Comparison of ENCODE assay signal across 1 cellular context in the genomic region with DNA sequence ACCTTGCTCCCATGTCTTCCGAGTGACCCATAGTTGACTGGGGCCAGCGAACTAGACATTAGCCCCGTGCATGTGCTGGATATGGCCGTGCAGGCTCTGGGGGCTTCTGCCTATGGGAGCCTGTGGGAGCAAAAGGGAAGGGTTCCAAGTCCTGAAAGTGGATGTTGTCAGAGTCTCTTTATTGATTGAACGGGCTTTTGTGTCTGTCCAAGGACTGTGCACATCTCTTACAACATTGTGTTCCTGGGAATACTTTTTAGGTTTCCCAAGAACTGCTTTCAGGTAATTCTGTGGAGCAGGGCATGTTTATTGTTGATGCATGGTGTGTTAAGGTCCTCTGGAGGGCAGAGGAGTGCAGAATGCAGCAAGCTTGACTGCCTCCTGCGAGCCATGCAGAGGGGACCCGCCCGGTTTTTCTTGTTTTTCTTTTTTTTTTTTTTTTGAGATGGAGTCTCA.
TF ChIP-seq lines count a peak whose summit lies in the region.

No MANE protein-coding gene starts in this region.

TF ChIP-seq in HepG2, 621 proteins besides CTCF, POLR2A, EP300 and RAD21 (continued from another document and continues in another):
- TF ChIP-seq, protein P1, sequence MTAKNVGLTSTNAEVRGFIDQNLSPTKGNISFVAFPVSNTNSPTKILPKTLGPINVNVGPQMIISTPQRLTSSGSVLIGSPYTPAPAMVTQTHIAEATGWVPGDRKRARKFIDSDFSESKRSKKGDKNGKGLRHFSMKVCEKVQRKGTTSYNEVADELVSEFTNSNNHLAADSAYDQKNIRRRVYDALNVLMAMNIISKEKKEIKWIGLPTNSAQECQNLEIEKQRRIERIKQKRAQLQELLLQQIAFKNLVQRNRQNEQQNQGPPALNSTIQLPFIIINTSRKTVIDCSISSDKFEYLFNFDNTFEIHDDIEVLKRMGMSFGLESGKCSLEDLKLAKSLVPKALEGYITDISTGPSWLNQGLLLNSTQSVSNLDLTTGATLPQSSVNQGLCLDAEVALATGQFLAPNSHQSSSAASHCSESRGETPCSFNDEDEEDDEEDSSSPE (CRISPR knock-in tag; IDR thresholded peaks at IDR 0.05), result 0 out of 2 replicates have a peak, but pooled peaks have one; percentile 18
- TF ChIP-seq SIX1 (CRISPR knock-in tag; IDR thresholded peaks at IDR 0.05; ENCODE audit: borderline replicate concordance) (no peak), NR2F6 (IDR thresholded peaks at IDR 0.05) (peak; percentile 68), NR2F6 (CRISPR knock-in tag; IDR thresholded peaks at IDR 0.05) (no peak), ZNF224 (CRISPR knock-in tag; IDR thresholded peaks at IDR 0.05) (no peak), YY1 (IDR thresholded peaks at IDR 0.05; ENCODE audit: insufficient read depth, insufficient replicate concordance, low read depth, low read length) (peak; percentile 24), NCOA1 (CRISPR knock-in tag; IDR thresholded peaks at IDR 0.05) (0 out of 2 replicates have a peak, but pooled peaks have one; percentile 15), ZNF431 (CRISPR knock-in tag; IDR thresholded peaks at IDR 0.05; ENCODE audit: borderline replicate concordance, low read depth) (no peak), ZNF780A (CRISPR knock-in tag; IDR thresholded peaks at IDR 0.05) (no peak), ZNF24 (IDR thresholded peaks at IDR 0.05) (no peak), ZSCAN22 (CRISPR knock-in tag; IDR thresholded peaks at IDR 0.05) (no peak), ZNF552 (CRISPR knock-in tag; IDR thresholded peaks at IDR 0.05; ENCODE audit: borderline replicate concordance) (no peak), KLF9 (CRISPR knock-in tag; IDR thresholded peaks at IDR 0.05; ENCODE audit: low read depth) (no peak), TBP (CRISPR knock-in tag; IDR thresholded peaks at IDR 0.05) (no peak), ZNF337 (CRISPR knock-in tag; IDR thresholded peaks at IDR 0.05; ENCODE audit: borderline replicate concordance, low read depth) (no peak), MLLT10 (CRISPR knock-in tag; IDR thresholded peaks at IDR 0.05) (no peak), ZNF225 (CRISPR knock-in tag; IDR thresholded peaks at IDR 0.05) (no peak), NCOA2 (CRISPR knock-in tag; IDR thresholded peaks at IDR 0.05) (peak; percentile 46; the same call in 1 of the 2 replicates), ZSCAN9 (CRISPR knock-in tag; IDR thresholded peaks at IDR 0.05; ENCODE audit: borderline replicate concordance) (no peak), SNAPC2 (CRISPR knock-in tag; IDR thresholded peaks at IDR 0.05) (no peak), ONECUT2 (CRISPR knock-in tag; IDR thresholded peaks at IDR 0.05) (peak; percentile 86), SNRNP70 (IDR thresholded peaks at IDR 0.05; ENCODE audit: low read depth, low read length) (no peak), EHMT2 (IDR thresholded peaks at IDR 0.05; ENCODE audit: borderline replicate concordance, low read depth, low read length) (no peak), TBL1XR1 (IDR thresholded peaks at IDR 0.05; ENCODE audit: borderline replicate concordance, low read length, partially characterized antibody) (peak; percentile 97), ZNF775 (CRISPR knock-in tag; IDR thresholded peaks at IDR 0.05; ENCODE audit: borderline replicate concordance) (no peak), ZNF383 (CRISPR knock-in tag; IDR thresholded peaks at IDR 0.05; ENCODE audit: borderline replicate concordance) (no peak), ZNF333 (CRISPR knock-in tag; IDR thresholded peaks at IDR 0.05; ENCODE audit: borderline replicate concordance) (no peak)
- TF ChIP-seq, protein P2, sequence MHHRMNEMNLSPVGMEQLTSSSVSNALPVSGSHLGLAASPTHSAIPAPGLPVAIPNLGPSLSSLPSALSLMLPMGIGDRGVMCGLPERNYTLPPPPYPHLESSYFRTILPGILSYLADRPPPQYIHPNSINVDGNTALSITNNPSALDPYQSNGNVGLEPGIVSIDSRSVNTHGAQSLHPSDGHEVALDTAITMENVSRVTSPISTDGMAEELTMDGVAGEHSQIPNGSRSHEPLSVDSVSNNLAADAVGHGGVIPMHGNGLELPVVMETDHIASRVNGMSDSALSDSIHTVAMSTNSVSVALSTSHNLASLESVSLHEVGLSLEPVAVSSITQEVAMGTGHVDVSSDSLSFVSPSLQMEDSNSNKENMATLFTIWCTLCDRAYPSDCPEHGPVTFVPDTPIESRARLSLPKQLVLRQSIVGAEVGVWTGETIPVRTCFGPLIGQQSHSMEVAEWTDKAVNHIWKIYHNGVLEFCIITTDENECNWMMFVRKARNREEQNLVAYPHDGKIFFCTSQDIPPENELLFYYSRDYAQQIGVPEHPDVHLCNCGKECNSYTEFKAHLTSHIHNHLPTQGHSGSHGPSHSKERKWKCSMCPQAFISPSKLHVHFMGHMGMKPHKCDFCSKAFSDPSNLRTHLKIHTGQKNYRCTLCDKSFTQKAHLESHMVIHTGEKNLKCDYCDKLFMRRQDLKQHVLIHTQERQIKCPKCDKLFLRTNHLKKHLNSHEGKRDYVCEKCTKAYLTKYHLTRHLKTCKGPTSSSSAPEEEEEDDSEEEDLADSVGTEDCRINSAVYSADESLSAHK (CRISPR knock-in tag; IDR thresholded peaks at IDR 0.05; ENCODE audit: borderline replicate concordance), result no peak
- TF ChIP-seq, protein P3, sequence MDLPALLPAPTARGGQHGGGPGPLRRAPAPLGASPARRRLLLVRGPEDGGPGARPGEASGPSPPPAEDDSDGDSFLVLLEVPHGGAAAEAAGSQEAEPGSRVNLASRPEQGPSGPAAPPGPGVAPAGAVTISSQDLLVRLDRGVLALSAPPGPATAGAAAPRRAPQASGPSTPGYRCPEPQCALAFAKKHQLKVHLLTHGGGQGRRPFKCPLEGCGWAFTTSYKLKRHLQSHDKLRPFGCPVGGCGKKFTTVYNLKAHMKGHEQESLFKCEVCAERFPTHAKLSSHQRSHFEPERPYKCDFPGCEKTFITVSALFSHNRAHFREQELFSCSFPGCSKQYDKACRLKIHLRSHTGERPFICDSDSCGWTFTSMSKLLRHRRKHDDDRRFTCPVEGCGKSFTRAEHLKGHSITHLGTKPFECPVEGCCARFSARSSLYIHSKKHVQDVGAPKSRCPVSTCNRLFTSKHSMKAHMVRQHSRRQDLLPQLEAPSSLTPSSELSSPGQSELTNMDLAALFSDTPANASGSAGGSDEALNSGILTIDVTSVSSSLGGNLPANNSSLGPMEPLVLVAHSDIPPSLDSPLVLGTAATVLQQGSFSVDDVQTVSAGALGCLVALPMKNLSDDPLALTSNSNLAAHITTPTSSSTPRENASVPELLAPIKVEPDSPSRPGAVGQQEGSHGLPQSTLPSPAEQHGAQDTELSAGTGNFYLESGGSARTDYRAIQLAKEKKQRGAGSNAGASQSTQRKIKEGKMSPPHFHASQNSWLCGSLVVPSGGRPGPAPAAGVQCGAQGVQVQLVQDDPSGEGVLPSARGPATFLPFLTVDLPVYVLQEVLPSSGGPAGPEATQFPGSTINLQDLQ (CRISPR knock-in tag; IDR thresholded peaks at IDR 0.05), result no peak
- TF ChIP-seq, protein P4, sequence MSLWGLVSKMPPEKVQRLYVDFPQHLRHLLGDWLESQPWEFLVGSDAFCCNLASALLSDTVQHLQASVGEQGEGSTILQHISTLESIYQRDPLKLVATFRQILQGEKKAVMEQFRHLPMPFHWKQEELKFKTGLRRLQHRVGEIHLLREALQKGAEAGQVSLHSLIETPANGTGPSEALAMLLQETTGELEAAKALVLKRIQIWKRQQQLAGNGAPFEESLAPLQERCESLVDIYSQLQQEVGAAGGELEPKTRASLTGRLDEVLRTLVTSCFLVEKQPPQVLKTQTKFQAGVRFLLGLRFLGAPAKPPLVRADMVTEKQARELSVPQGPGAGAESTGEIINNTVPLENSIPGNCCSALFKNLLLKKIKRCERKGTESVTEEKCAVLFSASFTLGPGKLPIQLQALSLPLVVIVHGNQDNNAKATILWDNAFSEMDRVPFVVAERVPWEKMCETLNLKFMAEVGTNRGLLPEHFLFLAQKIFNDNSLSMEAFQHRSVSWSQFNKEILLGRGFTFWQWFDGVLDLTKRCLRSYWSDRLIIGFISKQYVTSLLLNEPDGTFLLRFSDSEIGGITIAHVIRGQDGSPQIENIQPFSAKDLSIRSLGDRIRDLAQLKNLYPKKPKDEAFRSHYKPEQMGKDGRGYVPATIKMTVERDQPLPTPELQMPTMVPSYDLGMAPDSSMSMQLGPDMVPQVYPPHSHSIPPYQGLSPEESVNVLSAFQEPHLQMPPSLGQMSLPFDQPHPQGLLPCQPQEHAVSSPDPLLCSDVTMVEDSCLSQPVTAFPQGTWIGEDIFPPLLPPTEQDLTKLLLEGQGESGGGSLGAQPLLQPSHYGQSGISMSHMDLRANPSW (CRISPR knock-in tag; IDR thresholded peaks at IDR 0.05; ENCODE audit: borderline replicate concordance), result no peak
- TF ChIP-seq, protein P5, sequence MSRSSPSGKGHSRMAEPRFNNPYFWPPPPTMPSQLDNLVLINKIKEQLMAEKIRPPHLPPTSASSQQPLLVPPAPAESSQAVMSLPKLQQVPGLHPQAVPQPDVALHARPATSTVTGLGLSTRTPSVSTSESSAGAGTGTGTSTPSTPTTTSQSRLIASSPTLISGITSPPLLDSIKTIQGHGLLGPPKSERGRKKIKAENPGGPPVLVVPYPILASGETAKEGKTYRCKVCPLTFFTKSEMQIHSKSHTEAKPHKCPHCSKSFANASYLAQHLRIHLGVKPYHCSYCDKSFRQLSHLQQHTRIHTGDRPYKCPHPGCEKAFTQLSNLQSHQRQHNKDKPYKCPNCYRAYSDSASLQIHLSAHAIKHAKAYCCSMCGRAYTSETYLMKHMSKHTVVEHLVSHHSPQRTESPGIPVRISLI (CRISPR knock-in tag; IDR thresholded peaks at IDR 0.05; ENCODE audit: borderline replicate concordance), result peak; percentile 57; the same call in 1 of the 2 replicates
- TF ChIP-seq, protein P6, sequence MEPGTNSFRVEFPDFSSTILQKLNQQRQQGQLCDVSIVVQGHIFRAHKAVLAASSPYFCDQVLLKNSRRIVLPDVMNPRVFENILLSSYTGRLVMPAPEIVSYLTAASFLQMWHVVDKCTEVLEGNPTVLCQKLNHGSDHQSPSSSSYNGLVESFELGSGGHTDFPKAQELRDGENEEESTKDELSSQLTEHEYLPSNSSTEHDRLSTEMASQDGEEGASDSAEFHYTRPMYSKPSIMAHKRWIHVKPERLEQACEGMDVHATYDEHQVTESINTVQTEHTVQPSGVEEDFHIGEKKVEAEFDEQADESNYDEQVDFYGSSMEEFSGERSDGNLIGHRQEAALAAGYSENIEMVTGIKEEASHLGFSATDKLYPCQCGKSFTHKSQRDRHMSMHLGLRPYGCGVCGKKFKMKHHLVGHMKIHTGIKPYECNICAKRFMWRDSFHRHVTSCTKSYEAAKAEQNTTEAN (CRISPR knock-in tag; conservative IDR thresholded peaks at IDR 0.05), result no peak
- TF ChIP-seq, protein P7, sequence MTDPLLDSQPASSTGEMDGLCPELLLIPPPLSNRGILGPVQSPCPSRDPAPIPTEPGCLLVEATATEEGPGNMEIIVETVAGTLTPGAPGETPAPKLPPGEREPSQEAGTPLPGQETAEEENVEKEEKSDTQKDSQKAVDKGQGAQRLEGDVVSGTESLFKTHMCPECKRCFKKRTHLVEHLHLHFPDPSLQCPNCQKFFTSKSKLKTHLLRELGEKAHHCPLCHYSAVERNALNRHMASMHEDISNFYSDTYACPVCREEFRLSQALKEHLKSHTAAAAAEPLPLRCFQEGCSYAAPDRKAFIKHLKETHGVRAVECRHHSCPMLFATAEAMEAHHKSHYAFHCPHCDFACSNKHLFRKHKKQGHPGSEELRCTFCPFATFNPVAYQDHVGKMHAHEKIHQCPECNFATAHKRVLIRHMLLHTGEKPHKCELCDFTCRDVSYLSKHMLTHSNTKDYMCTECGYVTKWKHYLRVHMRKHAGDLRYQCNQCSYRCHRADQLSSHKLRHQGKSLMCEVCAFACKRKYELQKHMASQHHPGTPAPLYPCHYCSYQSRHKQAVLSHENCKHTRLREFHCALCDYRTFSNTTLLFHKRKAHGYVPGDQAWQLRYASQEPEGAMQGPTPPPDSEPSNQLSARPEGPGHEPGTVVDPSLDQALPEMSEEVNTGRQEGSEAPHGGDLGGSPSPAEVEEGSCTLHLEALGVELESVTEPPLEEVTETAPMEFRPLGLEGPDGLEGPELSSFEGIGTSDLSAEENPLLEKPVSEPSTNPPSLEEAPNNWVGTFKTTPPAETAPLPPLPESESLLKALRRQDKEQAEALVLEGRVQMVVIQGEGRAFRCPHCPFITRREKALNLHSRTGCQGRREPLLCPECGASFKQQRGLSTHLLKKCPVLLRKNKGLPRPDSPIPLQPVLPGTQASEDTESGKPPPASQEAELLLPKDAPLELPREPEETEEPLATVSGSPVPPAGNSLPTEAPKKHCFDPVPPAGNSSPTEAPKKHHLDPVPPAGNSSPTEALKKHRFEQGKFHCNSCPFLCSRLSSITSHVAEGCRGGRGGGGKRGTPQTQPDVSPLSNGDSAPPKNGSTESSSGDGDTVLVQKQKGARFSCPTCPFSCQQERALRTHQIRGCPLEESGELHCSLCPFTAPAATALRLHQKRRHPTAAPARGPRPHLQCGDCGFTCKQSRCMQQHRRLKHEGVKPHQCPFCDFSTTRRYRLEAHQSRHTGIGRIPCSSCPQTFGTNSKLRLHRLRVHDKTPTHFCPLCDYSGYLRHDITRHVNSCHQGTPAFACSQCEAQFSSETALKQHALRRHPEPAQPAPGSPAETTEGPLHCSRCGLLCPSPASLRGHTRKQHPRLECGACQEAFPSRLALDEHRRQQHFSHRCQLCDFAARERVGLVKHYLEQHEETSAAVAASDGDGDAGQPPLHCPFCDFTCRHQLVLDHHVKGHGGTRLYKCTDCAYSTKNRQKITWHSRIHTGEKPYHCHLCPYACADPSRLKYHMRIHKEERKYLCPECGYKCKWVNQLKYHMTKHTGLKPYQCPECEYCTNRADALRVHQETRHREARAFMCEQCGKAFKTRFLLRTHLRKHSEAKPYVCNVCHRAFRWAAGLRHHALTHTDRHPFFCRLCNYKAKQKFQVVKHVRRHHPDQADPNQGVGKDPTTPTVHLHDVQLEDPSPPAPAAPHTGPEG (CRISPR knock-in tag; IDR thresholded peaks at IDR 0.05), result no peak
- TF ChIP-seq, protein P8, sequence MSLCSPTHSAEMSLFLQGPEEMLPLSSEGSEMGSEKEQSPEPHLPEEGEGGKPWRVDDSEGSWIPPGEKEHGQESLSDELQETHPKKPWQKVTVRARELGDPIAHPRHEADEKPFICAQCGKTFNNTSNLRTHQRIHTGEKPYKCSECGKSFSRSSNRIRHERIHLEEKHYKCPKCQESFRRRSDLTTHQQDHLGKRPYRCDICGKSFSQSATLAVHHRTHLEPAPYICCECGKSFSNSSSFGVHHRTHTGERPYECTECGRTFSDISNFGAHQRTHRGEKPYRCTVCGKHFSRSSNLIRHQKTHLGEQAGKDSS (CRISPR knock-in tag; IDR thresholded peaks at IDR 0.05; ENCODE audit: borderline replicate concordance, low read depth), result no peak
- TF ChIP-seq, protein P9, sequence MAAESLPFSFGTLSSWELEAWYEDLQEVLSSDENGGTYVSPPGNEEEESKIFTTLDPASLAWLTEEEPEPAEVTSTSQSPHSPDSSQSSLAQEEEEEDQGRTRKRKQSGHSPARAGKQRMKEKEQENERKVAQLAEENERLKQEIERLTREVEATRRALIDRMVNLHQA (CRISPR knock-in tag; IDR thresholded peaks at IDR 0.05), result no peak
- TF ChIP-seq, protein P10, sequence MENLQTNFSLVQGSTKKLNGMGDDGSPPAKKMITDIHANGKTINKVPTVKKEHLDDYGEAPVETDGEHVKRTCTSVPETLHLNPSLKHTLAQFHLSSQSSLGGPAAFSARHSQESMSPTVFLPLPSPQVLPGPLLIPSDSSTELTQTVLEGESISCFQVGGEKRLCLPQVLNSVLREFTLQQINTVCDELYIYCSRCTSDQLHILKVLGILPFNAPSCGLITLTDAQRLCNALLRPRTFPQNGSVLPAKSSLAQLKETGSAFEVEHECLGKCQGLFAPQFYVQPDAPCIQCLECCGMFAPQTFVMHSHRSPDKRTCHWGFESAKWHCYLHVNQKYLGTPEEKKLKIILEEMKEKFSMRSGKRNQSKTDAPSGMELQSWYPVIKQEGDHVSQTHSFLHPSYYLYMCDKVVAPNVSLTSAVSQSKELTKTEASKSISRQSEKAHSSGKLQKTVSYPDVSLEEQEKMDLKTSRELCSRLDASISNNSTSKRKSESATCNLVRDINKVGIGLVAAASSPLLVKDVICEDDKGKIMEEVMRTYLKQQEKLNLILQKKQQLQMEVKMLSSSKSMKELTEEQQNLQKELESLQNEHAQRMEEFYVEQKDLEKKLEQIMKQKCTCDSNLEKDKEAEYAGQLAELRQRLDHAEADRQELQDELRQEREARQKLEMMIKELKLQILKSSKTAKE (CRISPR knock-in tag; IDR thresholded peaks at IDR 0.05; ENCODE audit: borderline replicate concordance), result 0 out of 2 replicates have a peak, but pooled peaks have one; percentile 27
